ENCODE assay signal across 18 cellular contexts in the genomic region with DNA sequence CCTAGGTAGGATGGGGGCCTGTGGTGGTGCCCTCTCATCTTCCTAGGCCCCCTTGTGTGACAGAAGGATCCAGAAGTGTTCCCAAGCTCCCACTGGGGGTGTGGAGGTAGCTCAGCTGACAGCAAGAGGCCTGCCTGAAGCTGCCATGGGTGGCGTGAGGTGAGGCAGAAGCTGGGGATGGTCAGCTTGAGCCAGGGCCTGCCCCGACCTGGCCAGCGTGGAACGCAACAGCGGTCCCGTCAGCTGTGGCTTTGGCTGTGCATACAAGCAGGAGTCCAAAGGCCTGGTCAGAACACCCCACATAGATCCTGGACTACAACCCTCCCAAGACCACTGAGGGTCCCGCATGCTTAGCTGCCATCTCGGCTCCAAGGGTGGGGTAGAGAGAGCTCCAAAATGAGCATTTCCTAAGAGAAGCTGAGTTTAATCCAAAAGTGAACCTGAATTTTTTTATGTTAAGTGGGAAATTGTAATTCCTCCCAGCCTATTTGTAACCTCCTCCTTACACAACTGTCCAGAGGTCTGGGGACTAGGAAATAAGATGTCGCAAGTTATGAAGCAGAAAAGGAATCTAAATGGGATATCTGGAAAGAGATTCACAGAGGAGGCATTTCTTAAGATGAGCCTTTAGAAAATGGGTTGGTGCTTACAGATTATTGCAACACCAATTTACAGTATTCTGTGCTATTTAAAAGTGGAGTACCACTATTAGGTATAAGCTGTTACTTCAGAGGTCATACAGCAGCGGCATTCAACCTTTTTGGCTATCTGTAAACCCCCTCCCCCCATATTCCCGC. TPM values are rescaled to one million over a fixed set of nuclear protein-coding genes. Genes with fewer than 3 reads are reported as not detected.
"Had no signal": no experiment of that assay in that cellular context is flagged by ENCODE, and none has a peak within 500 bp of the region (broad histone marks: within the 10 kb centered on the region; RNA-seq: fewer than 3 reads in every experiment).

No MANE protein-coding gene starts in this region.

- H3K9ac ChIP-seq: neural progenitor cell had no signal

- H3K9me3 Mint-ChIP-seq: activated CD4-positive, alpha-beta T cell treated with anti-CD3 and anti-CD28 coated beads, Interleukin-2, amount 10 ng/mL, durations not matched to agents 7 days and 5 days; stimulated activated naive B cell treated with anti-CD40 and anti-IgM and Interleukin-4, amounts not matched to agents 10 μg/mL and 1 μg/mL and 100 μg/mL, for 72 hours had no signal

- H3K36me3 Mint-ChIP-seq: activated naive CD8-positive, alpha-beta T cell; neural progenitor cell; stimulated activated naive B cell treated with anti-CD40 and anti-IgM and Interleukin-4, amounts not matched to agents 10 μg/mL and 1 μg/mL and 100 μg/mL, for 72 hours had no signal

- H2AFZ ChIP-seq: hepatocyte, neural progenitor cell had no signal

- DNase-seq: activated CD4-positive, alpha-beta T cell treated with anti-CD3 and anti-CD28 coated beads, Interleukin-2, amount 10 ng/mL, durations not matched to agents 7 days and 5 days; activated CD4-positive, CD25-positive, alpha-beta regulatory T cell; activated effector memory CD4-positive, alpha-beta T cell treated with Interleukin-2 at 50 U/mL for 16 hours; esophagus squamous epithelium; kidney glomerular epithelial cell; midbrain; right cardiac atrium; stimulated activated CD4-positive, alpha-beta T cell treated with anti-CD3 and anti-CD28 coated beads, Interleukin-1b, Interleukin-23, amount 100 ng/mL, for 48 hours; stimulated activated naive B cell treated with anti-CD40 and anti-IgM and Interleukin-4, amounts not matched to agents 10 μg/mL and 1 μg/mL and 100 μg/mL, for 72 hours; substantia nigra; trophoblast cell had no signal

- H3K79me2 ChIP-seq: hepatocyte had no signal

- H3K27me3 ChIP-seq: ascending aorta, esophagus squamous epithelium, hepatocyte, neural progenitor cell had no signal

- H3K27ac ChIP-seq: ascending aorta, esophagus squamous epithelium, hepatocyte, neural progenitor cell, spleen had no signal

- ATAC-seq: stimulated activated naive B cell treated with anti-CD40 and anti-IgM and Interleukin-4, amounts not matched to agents 10 μg/mL and 1 μg/mL and 100 μg/mL, for 72 hours had no signal

- H3K27ac Mint-ChIP-seq: activated CD4-positive, alpha-beta T cell treated with anti-CD3 and anti-CD28 coated beads, Interleukin-2, amount 10 ng/mL, durations not matched to agents 7 days and 5 days; activated naive CD8-positive, alpha-beta T cell; neural progenitor cell; stimulated activated naive B cell treated with anti-CD40 and anti-IgM and Interleukin-4, amounts not matched to agents 10 μg/mL and 1 μg/mL and 100 μg/mL, for 72 hours had no signal

- H3K4me3 ChIP-seq: ascending aorta, esophagus squamous epithelium, hepatocyte, neural progenitor cell, spleen had no signal

- H3K36me3 ChIP-seq: ascending aorta, esophagus squamous epithelium, neural progenitor cell, spleen had no signal

- H3K4me1 ChIP-seq: ascending aorta, neural progenitor cell had no signal

- H3K4me3 Mint-ChIP-seq: activated CD4-positive, alpha-beta T cell treated with anti-CD3 and anti-CD28 coated beads, Interleukin-2, amount 10 ng/mL, durations not matched to agents 7 days and 5 days; activated naive CD8-positive, alpha-beta T cell; neural progenitor cell; stimulated activated naive B cell treated with anti-CD40 and anti-IgM and Interleukin-4, amounts not matched to agents 10 μg/mL and 1 μg/mL and 100 μg/mL, for 72 hours had no signal

- H3K9me3 ChIP-seq: ascending aorta, esophagus squamous epithelium, spleen had no signal

- H3K4me2 ChIP-seq: hepatocyte, neural progenitor cell had no signal

RNA-seq across cellular contexts. Expression of gene PLA2G4D, which starts 9.9 kb away (rescaled TPM):
- total RNA-seq: activated CD4-positive, alpha-beta T cell treated with anti-CD3 and anti-CD28 coated beads, Interleukin-2, amount 10 ng/mL, durations not matched to agents 7 days and 5 days; ascending aorta; posterior vena cava; right cardiac atrium; spleen; T-helper 2 cell treated with Interferon-gamma antibody and Interleukin-4, amounts not matched to agents 100 ng/mL and 5 ng/mL, for 36 hours had no signal
- polyA plus RNA-seq: hepatocyte, right cardiac atrium, spleen had no signal

RNA-seq across cellular contexts. Expression of gene PLA2G4F, which starts 52.1 kb away (rescaled TPM):
- total RNA-seq: activated CD4-positive, alpha-beta T cell treated with anti-CD3 and anti-CD28 coated beads, Interleukin-2, amount 10 ng/mL, durations not matched to agents 7 days and 5 days; ascending aorta; posterior vena cava; spleen; T-helper 2 cell treated with Interferon-gamma antibody and Interleukin-4, amounts not matched to agents 100 ng/mL and 5 ng/mL, for 36 hours had no signal
